ENCODE assay signal across 20 cellular contexts in genomic region chr1:96987186-96987703, GRCh38.
"Had no signal": no experiment of that assay in that cellular context is flagged by ENCODE, and none has a peak within 500 bp of the region (broad histone marks: within the 10 kb centered on the region; RNA-seq: fewer than 3 reads in every experiment).

No MANE protein-coding gene starts in this region.

- H3K27ac ChIP-seq: esophagus squamous epithelium, heart left ventricle, spleen, testis, tibial nerve, upper lobe of right lung, vagina had no signal

- H3K4me1 ChIP-seq: esophagus squamous epithelium, heart left ventricle, spleen, testis, tibial nerve, upper lobe of right lung, vagina had no signal

- ATAC-seq: effector memory CD8-positive, alpha-beta T cell; heart left ventricle; left lobe of liver; mucosa of descending colon; naive thymus-derived CD8-positive, alpha-beta T cell; sciatic nerve; stimulated activated memory B cell treated with anti-CD40 and anti-IgM and Interleukin-4, amounts not matched to agents 10 μg/mL and 1 μg/mL and 100 μg/mL, for 72 hours; upper lobe of right lung had no signal

- H3K27me3 ChIP-seq: esophagus squamous epithelium, heart left ventricle, spleen, testis, tibial nerve, upper lobe of right lung, vagina had no signal

- H3K4me3 ChIP-seq: esophagus squamous epithelium, heart left ventricle, mucosa of descending colon, spleen, testis, tibial nerve, upper lobe of right lung, vagina had no signal

- FAIRE-seq: frontal cortex had no signal

- H3K36me3 ChIP-seq: esophagus squamous epithelium, heart left ventricle, spleen, tibial nerve, upper lobe of right lung, vagina had no signal

- H3K9me3 ChIP-seq: esophagus squamous epithelium, heart left ventricle, mucosa of descending colon, spleen, testis, tibial nerve, upper lobe of right lung, vagina had no signal

- DNase-seq: effector memory CD8-positive, alpha-beta T cell; esophagus squamous epithelium; heart left ventricle; hippocampal formation; islet precursor cell; mucosa of descending colon; naive thymus-derived CD8-positive, alpha-beta T cell; posterior cingulate gyrus; spleen; stimulated activated CD4-positive, alpha-beta T cell treated with anti-CD3 and anti-CD28 coated beads, Interleukin-15, amount 100 ng/mL, for 24 hours; stimulated activated CD4-positive, alpha-beta T cell treated with anti-CD3 and anti-CD28 coated beads, Interleukin-1b, Interleukin-23, amount 100 ng/mL, for 48 hours; stimulated activated CD4-positive, alpha-beta T cell treated with anti-CD3 and anti-CD28 coated beads, Interleukin-4, amount 100 ng/mL, for 24 hours; testis; upper lobe of right lung had no signal
